In genomic region chr6:25942561-25943147, GRCh38 we compare ENCODE assay signal across 9 cellular contexts. TPM values are rescaled to one million over a fixed set of nuclear protein-coding genes. Genes with fewer than 3 reads are reported as not detected.
DNase-seq lines count a peak whose midpoint lies in the region; ATAC-seq, FAIRE-seq and TF ChIP-seq lines count a peak whose summit lies in the region.
"Had no signal": no experiment of that assay in that cellular context is flagged by ENCODE, and none has a peak within 500 bp of the region (broad histone marks: within the 10 kb centered on the region; RNA-seq: fewer than 3 reads in every experiment).

No MANE protein-coding gene starts in this region.

- no peak overlapping the region for H3K27ac Mint-ChIP-seq in T-helper 2 cell treated with Interferon-gamma antibody and Interleukin-4, amounts not matched to agents 5 μg/mL and 100 μg/mL, for 36 hours

- POLR2A ChIA-PET in HCT116 (lab: Charles Lee), result no interaction called here

- no peak overlapping the region for H3K4me3 Mint-ChIP-seq in T-helper 2 cell treated with Interferon-gamma antibody and Interleukin-4, amounts not matched to agents 5 μg/mL and 100 μg/mL, for 36 hours

- H3K27me3 Mint-ChIP-seq in T-helper 2 cell treated with Interferon-gamma antibody and Interleukin-4, amounts not matched to agents 5 μg/mL and 100 μg/mL, for 36 hours (ENCODE audit: low read depth), result peaks cover 3% of the 10 kb centered on the region

- H2AFZ ChIP-seq in HCT116 (ENCODE audit: low read depth, low read length, poor library complexity, severe bottlenecking), result peak overlapping the region; percentile 7

- CTCF ChIA-PET in HCT116 (lab: Charles Lee), result interaction anchor here (1.4 kb wide), 1 partner anchor 677 kb away, joined by 3 read pairs; no protein-coding TSS in a partner anchor

- DNase-seq in COLO668 (lab: John Stamatoyannopoulos, UW; ENCODE audit: unreplicated experiment), result peak; percentile 2
- peak; percentile 48 for DNase-seq in HCT116 (ENCODE audit: low read depth, low spot score)
- peak; percentile 86 for DNase-seq in OCI-M1 (lab: John Stamatoyannopoulos, UW)
- peak; percentile 4 for DNase-seq in pulmonary artery endothelial cell (ENCODE audit: low read depth, low spot score)
- DNase-seq in T-helper 2 cell treated with Interferon-gamma antibody and Interleukin-4, amounts not matched to agents 5 μg/mL and 100 μg/mL, for 36 hours (ENCODE audit: low spot score), result no peak
- DNase-seq in nucleus accumbens (lab: John Stamatoyannopoulos, UW), result no peak
- DNase-seq: left cardiac atrium had no signal

- H3K4me1 ChIP-seq in HCT116 (ENCODE audit: control insufficient read depth in 1 of 2, insufficient read depth in 2 of 2, low read length in 2 of 2), result no peaks in the 10 kb centered on the region

- H3K4me3 ChIP-seq in HCT116 (replicated peaks in 1 of 2; ENCODE audit: low read depth in 1 of 2, low read length in 2 of 2), result no peak overlapping the region

- ATAC-seq in HCT116 (peak; percentile 84), HG03571 (IDR thresholded peaks at IDR 0.05; ENCODE audit: unreplicated experiment) (no peak)

- intact Hi-C loops in HCT116 (cut with micrococcal nuclease), result loop anchor here (2.0 to 10.0 kb wide), 4 partner anchors 154 to 720 kb away; partner anchors contain the start of gene CARMIL1

- no peaks in the 10 kb centered on the region for H3K9me3 ChIP-seq in HCT116 (ENCODE audit: control insufficient read depth in 1 of 2, insufficient read depth in 1 of 2, low read depth in 1 of 2, low read length in 2 of 2)

- no peaks in the 10 kb centered on the region for H3K27me3 ChIP-seq in HCT116 (ENCODE audit: insufficient read depth, low read length)

- peak; percentile 77 for FAIRE-seq in endometrium (lab: Jason Lieb, UNC)

- BruUV-seq in HCT116 (replicated peaks; lab: Mats Ljungman, UMichigan), result no TSS peak

- H3K4me2 ChIP-seq in HCT116 (ENCODE audit: low read length), result no peak overlapping the region

- RAD21 ChIA-PET in HCT116 (lab: Charles Lee; ENCODE audit: low non-redundant PET in 1 of 2, low total read pairs in 2 of 2, uncharacterized antibody in 2 of 2, unreplicated experiment in 2 of 2), result interaction anchor here in 1 of 2 experiments (0.6 kb wide), 1 partner anchor 770 kb away, joined by 4 read pairs; no protein-coding TSS in a partner anchor

- no peaks in the 10 kb centered on the region for H3K9me2 ChIP-seq in HCT116 (ENCODE audit: insufficient read depth)

- no peak for TF ChIP-seq POLR2A in HCT116 (IDR thresholded peaks at IDR 0.05; ENCODE audit: borderline replicate concordance, extremely low read depth, insufficient read depth, insufficient read length)

- H3K36me3 ChIP-seq in HCT116 (ENCODE audit: control insufficient read depth in 1 of 2, insufficient read depth in 2 of 2, low read length in 2 of 2), result no peaks in the 10 kb centered on the region

- TF ChIP-seq CTCF in HCT116 (IDR thresholded peaks at IDR 0.05 in 2 of 3, conservative IDR thresholded peaks at IDR 0.05 in 1 of 3; ENCODE audit: borderline replicate concordance in 1 of 3, insufficient read depth in 1 of 3, low read depth in 2 of 3, low read length in 2 of 3), result peak; percentile 42 to 73 (median 60); a peak in 4 of 6 replicates

- peak; percentile 88 for TF ChIP-seq RAD21 in HCT116 (IDR thresholded peaks at IDR 0.05; ENCODE audit: low read depth)

- H3K79me2 ChIP-seq in HCT116 (ENCODE audit: insufficient read depth, low read length), result no peaks in the 10 kb centered on the region

- no peak overlapping the region for H3K27ac ChIP-seq in HCT116 (ENCODE audit: low read depth, low read length)

- H3K9me3 Mint-ChIP-seq in T-helper 2 cell treated with Interferon-gamma antibody and Interleukin-4, amounts not matched to agents 5 μg/mL and 100 μg/mL, for 36 hours, result peaks cover 9% of the 10 kb centered on the region

- H4K20me1 ChIP-seq in HCT116 (ENCODE audit: insufficient read depth), result no peaks in the 10 kb centered on the region

- no peak overlapping the region for H3K9ac ChIP-seq in HCT116 (ENCODE audit: low read length)

- peaks cover 31% of the 10 kb centered on the region for H3K4me1 Mint-ChIP-seq in T-helper 2 cell treated with Interferon-gamma antibody and Interleukin-4, amounts not matched to agents 5 μg/mL and 100 μg/mL, for 36 hours (ENCODE audit: low read depth)

- peaks cover 4% of the 10 kb centered on the region for H3K36me3 Mint-ChIP-seq in T-helper 2 cell treated with Interferon-gamma antibody and Interleukin-4, amounts not matched to agents 5 μg/mL and 100 μg/mL, for 36 hours (ENCODE audit: low read depth)

TF ChIP-seq in HCT116, 20 proteins besides CTCF, POLR2A, EP300 and RAD21:
- peak; percentile 18 for TF ChIP-seq YY1 (IDR thresholded peaks at IDR 0.05; ENCODE audit: extremely low read depth, insufficient replicate concordance, low read depth, low read length)
- no peak for TF ChIP-seq SRF (IDR thresholded peaks at IDR 0.05; ENCODE audit: low read depth)

RNA-seq across cellular contexts. Expression of gene SLC17A2, which starts 12.2 kb away (rescaled TPM):
- total RNA-seq in HCT116 (2021; ENCODE audit: unreplicated experiment) (not detected), pulmonary artery endothelial cell (not detected in 2 replicates)
- polyA plus RNA-seq in HCT116 (2012), result not detected in 2 replicates
- total RNA-seq: left cardiac atrium had no signal

RNA-seq across cellular contexts. Expression of gene TRIM38, which starts 19.9 kb away (rescaled TPM):
- total RNA-seq in HCT116 (2021; ENCODE audit: unreplicated experiment) (9.6 TPM), pulmonary artery endothelial cell (8.0 and 9.4 TPM in 2 replicates)
- 5.0 and 6.2 TPM in 2 replicates for polyA plus RNA-seq in HCT116 (2012)

Comparison
In these comparisons a context has a peak if more than half of its experiments do, and no peak if none do; other contexts are left out.
1. DNase-seq: peak in COLO668 (single experiment), HCT116 (single experiment), OCI-M1 (single experiment) and pulmonary artery endothelial cell (single experiment); none in T-helper 2 cell treated with Interferon-gamma antibody and Interleukin-4, amounts not matched to agents 5 μg/mL and 100 μg/mL, for 36 hours (single experiment) and nucleus accumbens (0 of 56).